ENCODE assay signal across 24 cellular contexts in genomic region chr13:19685445-19685844, GRCh38. TPM values are rescaled to one million over a fixed set of nuclear protein-coding genes. Genes with fewer than 3 reads are reported as not detected.
DNase-seq lines count a peak whose midpoint lies in the region; ATAC-seq and TF ChIP-seq lines count a peak whose summit lies in the region.
"Had no signal": no experiment of that assay in that cellular context is flagged by ENCODE, and none has a peak within 500 bp of the region (broad histone marks: within the 10 kb centered on the region; RNA-seq: fewer than 3 reads in every experiment).

No MANE protein-coding gene starts in this region.

- no peak overlapping the region for H3K27ac ChIP-seq in CD8-positive, alpha-beta T cell (ENCODE audit: low read depth, low read length)
- H3K27ac ChIP-seq in HUES48 (ENCODE audit: low read depth, low read length) (peak overlapping the region; percentile 71), iPS-20b (ENCODE audit: low read length) (peak overlapping the region; percentile 3), upper lobe of left lung (no peak overlapping the region)
- H3K27ac ChIP-seq: ascending aorta, epithelial cell of prostate, GM23248, VCaP had no signal

- intact Hi-C loops in CD8-positive, alpha-beta T cell (cut with DNase I, micrococcal nuclease), result no loop called here

- H3K4me1 ChIP-seq in CD8-positive, alpha-beta T cell (ENCODE audit: insufficient read depth, low read length), result peaks cover 11% of the 10 kb centered on the region
- H3K4me1 ChIP-seq in HUES48 (ENCODE audit: control insufficient read depth, insufficient read depth, low read length) (peaks cover 69% of the 10 kb centered on the region), iPS-20b (ENCODE audit: insufficient read depth, low read length) (peaks cover 42% of the 10 kb centered on the region; the same call in 1 of the 2 replicates), upper lobe of left lung (peaks cover 0 to 9% (median 3%) of the 10 kb centered on the region in 4 donors)
- H3K4me1 ChIP-seq: ascending aorta had no signal

- no peak for ATAC-seq in CD8-positive, alpha-beta T cell
- ATAC-seq in GM18868 (IDR thresholded peaks at IDR 0.05; ENCODE audit: unreplicated experiment) (no peak), esophagus mucosa (no peak), upper lobe of left lung (ENCODE audit: low FRiP score in 2 of 2) (no peak)
- ATAC-seq: Right ventricle myocardium inferior; stimulated activated naive B cell treated with anti-CD40 and anti-IgM and Interleukin-4, amounts not matched to agents 10 μg/mL and 1 μg/mL and 100 μg/mL, for 72 hours had no signal

- TF ChIP-seq POLR2A in upper lobe of left lung (IDR thresholded peaks at IDR 0.05), result no peak

- peak overlapping the region; percentile 11 for H3K27ac Mint-ChIP-seq in CD8-positive, alpha-beta T cell
- peak overlapping the region; percentile 72 to 81 (median 80) for H3K27ac Mint-ChIP-seq in nephron
- H3K27ac Mint-ChIP-seq: activated naive CD8-positive, alpha-beta T cell treated with anti-CD3 and anti-CD28 coated beads for 36 hours had no signal

- no peaks in the 10 kb centered on the region for H3K9me3 ChIP-seq in CD8-positive, alpha-beta T cell (ENCODE audit: low read length)
- no peaks in the 10 kb centered on the region for H3K9me3 ChIP-seq in HUES48 (ENCODE audit: control insufficient read depth, insufficient read depth, low read length)
- no peaks in the 10 kb centered on the region for H3K9me3 ChIP-seq in iPS-20b (ENCODE audit: insufficient read depth, low read depth, low read length)
- no peaks in the 10 kb centered on the region for H3K9me3 ChIP-seq in upper lobe of left lung
- H3K9me3 ChIP-seq: ascending aorta had no signal

- TF ChIP-seq EP300 in upper lobe of left lung (IDR thresholded peaks at IDR 0.05), result no peak

- no peak for TF ChIP-seq CTCF in CD8-positive, alpha-beta T cell (IDR thresholded peaks at IDR 0.05)
- TF ChIP-seq CTCF in nephron (IDR thresholded peaks at IDR 0.05; ENCODE audit: unreplicated experiment in 3 of 3) (no peak), upper lobe of left lung (IDR thresholded peaks at IDR 0.05) (no peak)

- H3K9ac ChIP-seq in HUES48 (ENCODE audit: low read depth, low read length) (no peak overlapping the region), iPS-20b (ENCODE audit: low read depth, low read length) (no peak overlapping the region)
- H3K9ac ChIP-seq: GM23248 had no signal

- H3K27me3 Mint-ChIP-seq in CD8-positive, alpha-beta T cell (ENCODE audit: low read depth), result no peaks in the 10 kb centered on the region
- H3K27me3 Mint-ChIP-seq in nephron (ENCODE audit: low read depth), result no peaks in the 10 kb centered on the region
- H3K27me3 Mint-ChIP-seq: activated naive CD8-positive, alpha-beta T cell treated with anti-CD3 and anti-CD28 coated beads for 36 hours; naive B cell; stimulated activated naive B cell treated with anti-CD40 and anti-IgM and Interleukin-4, amounts not matched to agents 10 μg/mL and 1 μg/mL and 100 μg/mL, for 72 hours had no signal

- H3K36me3 ChIP-seq in CD8-positive, alpha-beta T cell (ENCODE audit: insufficient read depth, low read length), result no peaks in the 10 kb centered on the region
- 0 out of 2 replicates have a peak, but pooled peaks cover 11% of the 10 kb centered on the region for H3K36me3 ChIP-seq in HUES48 (ENCODE audit: control insufficient read depth, insufficient read depth, low read length)
- H3K36me3 ChIP-seq in iPS-20b (ENCODE audit: insufficient read depth, low read depth, low read length), result peaks cover 9% of the 10 kb centered on the region; the same call in 1 of the 2 replicates
- H3K36me3 ChIP-seq in upper lobe of left lung, result peaks cover 0 to 4% (median 0%) of the 10 kb centered on the region in 4 donors
- H3K36me3 ChIP-seq: ascending aorta had no signal

- POLR2A ChIA-PET in CD8-positive, alpha-beta T cell (lab: Charles Lee), result no interaction called here

- peaks cover 22% of the 10 kb centered on the region for H3K36me3 Mint-ChIP-seq in CD8-positive, alpha-beta T cell
- H3K36me3 Mint-ChIP-seq in nephron (ENCODE audit: low read depth), result peaks cover 4% of the 10 kb centered on the region

- no peaks in the 10 kb centered on the region for H3K9me3 Mint-ChIP-seq in CD8-positive, alpha-beta T cell
- no peaks in the 10 kb centered on the region for H3K9me3 Mint-ChIP-seq in nephron
- H3K9me3 Mint-ChIP-seq: activated naive CD8-positive, alpha-beta T cell treated with anti-CD3 and anti-CD28 coated beads for 36 hours; naive B cell; stimulated activated naive B cell treated with anti-CD40 and anti-IgM and Interleukin-4, amounts not matched to agents 10 μg/mL and 1 μg/mL and 100 μg/mL, for 72 hours had no signal

- H3K4me1 Mint-ChIP-seq in CD8-positive, alpha-beta T cell (ENCODE audit: low read depth), result peaks cover 40% of the 10 kb centered on the region
- H3K4me1 Mint-ChIP-seq in nephron, result peaks cover 11% of the 10 kb centered on the region

- no peak for DNase-seq in CD8-positive, alpha-beta T cell
- DNase-seq in DMS114 treated with DMSO at 0.1 percent for 48 hours (lab: John Stamatoyannopoulos, UW; ENCODE audit: unreplicated experiment) (no peak), upper lobe of left lung (no peak)
- DNase-seq: activated CD4-positive, alpha-beta T cell treated with anti-CD3 and anti-CD28 coated beads for 48 hours; activated naive CD8-positive, alpha-beta T cell treated with anti-CD3 and anti-CD28 coated beads for 36 hours; effector CD8-positive, alpha-beta T cell; GM23248; islet precursor cell; Karpas-422; naive B cell; NCI-H2029; NCI-H526 treated with DMSO at 0.1 percent for 48 hours; occipital lobe; stimulated activated naive B cell treated with anti-CD40 and anti-IgM and Interleukin-4, amounts not matched to agents 10 μg/mL and 1 μg/mL and 100 μg/mL, for 72 hours; T-helper 9 cell had no signal

- H3K4me3 Mint-ChIP-seq in CD8-positive, alpha-beta T cell, result no peak overlapping the region
- H3K4me3 Mint-ChIP-seq in nephron, result no peak overlapping the region
- H3K4me3 Mint-ChIP-seq: activated naive CD8-positive, alpha-beta T cell treated with anti-CD3 and anti-CD28 coated beads for 36 hours; naive B cell; stimulated activated naive B cell treated with anti-CD40 and anti-IgM and Interleukin-4, amounts not matched to agents 10 μg/mL and 1 μg/mL and 100 μg/mL, for 72 hours had no signal

- CTCF ChIA-PET in CD8-positive, alpha-beta T cell (lab: Charles Lee), result no interaction called here

- H3K27me3 ChIP-seq in CD8-positive, alpha-beta T cell (ENCODE audit: insufficient read depth, low read length), result no peaks in the 10 kb centered on the region
- no peaks in the 10 kb centered on the region for H3K27me3 ChIP-seq in HUES48 (ENCODE audit: control insufficient read depth, insufficient read depth, low read length)
- H3K27me3 ChIP-seq in iPS-20b (ENCODE audit: insufficient read depth, low read length), result no peaks in the 10 kb centered on the region
- no peaks in the 10 kb centered on the region for H3K27me3 ChIP-seq in upper lobe of left lung
- H3K27me3 ChIP-seq: ascending aorta had no signal

- no peak overlapping the region for H3K4me3 ChIP-seq in CD8-positive, alpha-beta T cell (ENCODE audit: low read depth, low read length)
- H3K4me3 ChIP-seq in HUES48 (ENCODE audit: low read depth, low read length) (no peak overlapping the region; the same call in 1 of the 2 replicates), iPS-20b (ENCODE audit: low read length) (no peak overlapping the region), upper lobe of left lung (no peak overlapping the region)
- H3K4me3 ChIP-seq: ascending aorta, GM23248 had no signal

RNA-seq across cellular contexts. Expression of gene MPHOSPH8, which starts 52.0 kb away (rescaled TPM):
- 10 to 100 TPM; 32.9 to 35.6 TPM for total RNA-seq in CD8-positive, alpha-beta T cell
- total RNA-seq in esophagus mucosa (16.1 TPM), upper lobe of left lung (10 to 100 TPM; 24.0 to 81.7 (median 35.3) TPM)

Comparison
In these comparisons a context has a peak if more than half of its experiments do, and no peak if none do; other contexts are left out.
1. H3K27ac ChIP-seq: peak in HUES48 (single experiment) and iPS-20b (single experiment); none in CD8-positive, alpha-beta T cell (single experiment) and upper lobe of left lung (0 of 4).